In the genomic region with DNA sequence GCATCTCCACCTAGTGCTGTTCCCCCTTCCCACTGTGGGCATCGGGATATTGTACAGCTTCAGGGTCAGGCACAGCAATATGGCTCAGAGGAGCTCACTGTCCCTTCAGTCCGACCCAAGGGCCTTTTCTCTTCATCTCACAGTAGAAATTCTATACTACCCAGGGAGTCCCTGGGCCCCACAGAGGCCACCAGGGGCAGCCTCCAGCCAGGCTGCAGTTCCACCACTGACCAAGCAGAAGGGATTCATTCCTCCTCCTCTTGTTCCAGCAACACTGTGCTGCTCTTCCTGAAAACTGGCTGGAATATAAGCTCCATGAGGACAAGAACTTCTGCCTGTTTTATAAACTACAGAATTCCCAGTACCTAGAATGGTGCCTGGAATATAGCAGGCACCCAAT, we compare ENCODE assay signal across 16 cellular contexts.
DNase-seq lines count a peak whose midpoint lies in the region; ATAC-seq and TF ChIP-seq lines count a peak whose summit lies in the region.
"Had no signal": no experiment of that assay in that cellular context is flagged by ENCODE, and none has a peak within 500 bp of the region (broad histone marks: within the 10 kb centered on the region; RNA-seq: fewer than 3 reads in every experiment).

No MANE protein-coding gene starts in this region.

- H3K4me1 ChIP-seq in PC-3 (ENCODE audit: insufficient read depth, low read length) (no peaks in the 10 kb centered on the region), esophagus muscularis mucosa (peaks cover 67 to 96% (median 91%) of the 10 kb centered on the region in 4 donors), testis (peaks cover 40% of the 10 kb centered on the region)

- no peak overlapping the region for H3K9ac ChIP-seq in PC-3 (ENCODE audit: low read length)

- peaks cover 5% of the 10 kb centered on the region; the same call in 1 of the 2 replicates for H3K36me3 ChIP-seq in PC-3 (ENCODE audit: low read depth, low read length)
- H3K36me3 ChIP-seq in esophagus muscularis mucosa: peaks cover 0 to 9% (median 3%) of the 10 kb centered on the region in 4 donors
- no peaks in the 10 kb centered on the region for H3K36me3 ChIP-seq in testis (ENCODE audit: low read depth, missing control alignments)
- H3K36me3 ChIP-seq: tibial nerve had no signal

- H3K4me2 ChIP-seq in PC-3 (ENCODE audit: low read length): no peak overlapping the region

- H3K27ac ChIP-seq in PC-3 (ENCODE audit: low read length) (no peak overlapping the region), esophagus muscularis mucosa (replicated peaks in 1 of 4) (peak overlapping the region; percentile 7 to 98 (median 33)), testis (no peak overlapping the region)
- H3K27ac ChIP-seq: tibial nerve had no signal

- CTCF ChIA-PET in PC-3 (lab: Charles Lee): no interaction called here

- TF ChIP-seq CTCF in GM12864 (IDR thresholded peaks at IDR 0.05; ENCODE audit: low read depth, low read length, missing control alignments) (peak; percentile 21), PC-3 (conservative IDR thresholded peaks at IDR 0.05; ENCODE audit: low read depth, low read length) (peak; percentile 24; the same call in 1 of the 2 replicates), esophagus muscularis mucosa (IDR thresholded peaks at IDR 0.05) (peak in 1 of 3 experiments; percentile 7), retinal pigment epithelial cell (conservative IDR thresholded peaks at IDR 0.05; ENCODE audit: low read depth, low read length) (peak; percentile 21), testis (IDR thresholded peaks at IDR 0.05) (no peak)

- DNase-seq in GM12864 (ENCODE audit: low read depth) (no peak), PC-3 (no peak), esophagus muscularis mucosa (ENCODE audit: extremely low spot score) (no peak), retinal pigment epithelial cell (ENCODE audit: low read depth) (no peak), testis (no peak)
- DNase-seq: activated CD4-positive, alpha-beta T cell treated with anti-CD3 and anti-CD28 coated beads, Interleukin-2, amount 50 U/mL, for 1 hour; activated naive CD4-positive, alpha-beta T cell treated with Interleukin-2 at 50 U/mL for 16 hours; anterior cingulate cortex; heart right ventricle; NCI-H1092; NCI-H2029; stimulated activated CD4-positive, alpha-beta T cell treated with anti-CD3 and anti-CD28 coated beads, Interleukin-1b, Interleukin-23, amount 100 ng/mL, for 48 hours; stimulated activated naive CD8-positive, alpha-beta T cell treated with anti-CD3 and anti-CD28 coated beads, Interleukin-15, Interleukin-2, amounts not matched to agents 100 U/mL and 50 U/mL, for 24 hours had no signal

- POLR2A ChIA-PET in PC-3 (lab: Charles Lee; ENCODE audit: unreplicated experiment): interaction anchor here (0.5 kb wide), 1 partner anchor 29 kb away, joined by 3 read pairs; no protein-coding TSS in a partner anchor

- WGBS in esophagus muscularis mucosa: 83% methylated on average over 2 of the region's 2 CpGs
- 83 to 100% methylated on average over 2 of the region's 2 CpGs for WGBS in testis, 2 donors

- no peaks in the 10 kb centered on the region for H3K9me2 ChIP-seq in PC-3 (replicated peaks; ENCODE audit: low read length)

- no peak for TF ChIP-seq EP300 in esophagus muscularis mucosa (IDR thresholded peaks at IDR 0.05)

- H3K9me3 ChIP-seq in PC-3 (ENCODE audit: low read length) (no peaks in the 10 kb centered on the region), esophagus muscularis mucosa (no peaks in the 10 kb centered on the region), testis (no peaks in the 10 kb centered on the region)
- H3K9me3 ChIP-seq: heart right ventricle, tibial nerve had no signal

- no peaks in the 10 kb centered on the region for H3F3A ChIP-seq in PC-3 (ENCODE audit: low read length, unreplicated experiment)

- H3K4me3 ChIP-seq in GM12864 (ENCODE audit: low read depth, low read length) (no peak overlapping the region), PC-3 (ENCODE audit: low read length) (no peak overlapping the region), esophagus muscularis mucosa (no peak overlapping the region), retinal pigment epithelial cell (ENCODE audit: low read length) (no peak overlapping the region), testis (no peak overlapping the region)
- H3K4me3 ChIP-seq: heart right ventricle, tibial nerve had no signal

- peak; percentile 59 for ATAC-seq in PC-3
- ATAC-seq in GM21381 (IDR thresholded peaks at IDR 0.05; ENCODE audit: unreplicated experiment): no peak
- no peak for ATAC-seq in HG03342 (IDR thresholded peaks at IDR 0.05; ENCODE audit: unreplicated experiment)
- ATAC-seq: heart right ventricle; stimulated activated naive CD8-positive, alpha-beta T cell treated with anti-CD3 and anti-CD28 coated beads, Interleukin-15, Interleukin-2, amounts not matched to agents 100 U/mL and 50 U/mL, for 24 hours had no signal

- TF ChIP-seq POLR2A in esophagus muscularis mucosa (IDR thresholded peaks at IDR 0.05; ENCODE audit: low read depth) (no peak), testis (IDR thresholded peaks at IDR 0.05) (no peak)

- intact Hi-C loops in PC-3 (cut with micrococcal nuclease) (no loop called here), esophagus muscularis mucosa (cut with DNase I) (no loop called here), testis (cut with DNase I; ENCODE audit: low total_unique reads) (no loop called here)

- H3K27me3 ChIP-seq in PC-3 (ENCODE audit: low read length) (no peaks in the 10 kb centered on the region), esophagus muscularis mucosa (no peaks in the 10 kb centered on the region), testis (no peaks in the 10 kb centered on the region)
- H3K27me3 ChIP-seq: heart right ventricle, tibial nerve had no signal

- no TSS peak for BruUV-seq in PC-3 (replicated peaks; lab: Mats Ljungman, UMichigan)

- H3K79me2 ChIP-seq in PC-3 (ENCODE audit: low read length): peaks cover 82% of the 10 kb centered on the region

- H2AFZ ChIP-seq in PC-3 (ENCODE audit: low read length): no peak overlapping the region

- no peaks in the 10 kb centered on the region; the same call in 1 of the 2 replicates for H4K20me1 ChIP-seq in PC-3 (ENCODE audit: low read length)

Comparison
In these comparisons a context has a peak if more than half of its experiments do, and no peak if none do; other contexts are left out.
1. CTCF ChIP-seq: peak in GM12864 (single experiment), PC-3 (single experiment) and retinal pigment epithelial cell (single experiment); none in testis (0 of 3).
2. H3K27ac ChIP-seq: peak in esophagus muscularis mucosa (4 of 4); none in PC-3 (single experiment) and testis (0 of 2).